ENCODE assay signal across 20 cellular contexts in the genomic region with DNA sequence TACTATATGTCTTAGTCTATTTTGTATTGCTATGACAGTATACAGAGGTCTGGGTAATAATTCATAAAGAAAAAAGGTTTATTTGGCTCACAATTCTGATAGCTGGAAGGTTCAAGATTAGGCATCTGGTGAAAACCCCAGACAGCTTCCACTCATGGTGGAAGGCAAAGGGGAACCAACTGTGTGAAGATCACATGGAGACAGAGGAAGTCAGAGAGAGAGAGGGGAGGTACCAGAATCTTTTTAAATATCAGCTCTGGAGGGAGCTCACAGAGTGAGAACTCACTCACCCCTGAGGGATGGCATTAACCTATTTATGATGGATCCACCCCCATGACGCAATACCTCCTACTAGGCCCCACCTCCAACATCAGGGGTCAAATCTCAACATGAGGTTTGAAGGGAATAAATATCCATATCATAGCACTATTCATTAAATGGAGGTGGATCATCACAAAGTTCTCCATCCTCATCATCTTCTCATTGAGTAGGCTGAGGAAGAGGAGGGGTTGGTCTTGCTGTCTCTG.
"Had no signal": no experiment of that assay in that cellular context is flagged by ENCODE, and none has a peak within 500 bp of the region (broad histone marks: within the 10 kb centered on the region; RNA-seq: fewer than 3 reads in every experiment).

No MANE protein-coding gene starts in this region.

- H3K4me2 ChIP-seq: smooth muscle cell had no signal

- H3K4me3 Mint-ChIP-seq: dendritic cell treated with granulocyte-macrophage colony-stimulating factor and Interleukin-4, amounts not matched to agents 40 ng/mL and 50 ng/mL, for 4 days; effector memory CD8-positive, alpha-beta T cell; naive thymus-derived CD4-positive, alpha-beta T cell; nephron progenitor cell; type B pancreatic cell had no signal

- H3K4me1 Mint-ChIP-seq: naive thymus-derived CD4-positive, alpha-beta T cell; nephron progenitor cell had no signal

- H3K36me3 Mint-ChIP-seq: naive thymus-derived CD4-positive, alpha-beta T cell; type B pancreatic cell had no signal

- FAIRE-seq: colon, frontal cortex had no signal

- H3K4me3 ChIP-seq: heart left ventricle, lung, smooth muscle cell, suprapubic skin, thyroid gland, uterus had no signal

- H3K27ac Mint-ChIP-seq: dendritic cell treated with granulocyte-macrophage colony-stimulating factor and Interleukin-4, amounts not matched to agents 40 ng/mL and 50 ng/mL, for 4 days; effector memory CD8-positive, alpha-beta T cell; naive thymus-derived CD4-positive, alpha-beta T cell; nephron progenitor cell; type B pancreatic cell had no signal

- H3K36me3 ChIP-seq: heart left ventricle, suprapubic skin, thyroid gland, uterus had no signal

- H3K27me3 Mint-ChIP-seq: dendritic cell treated with granulocyte-macrophage colony-stimulating factor and Interleukin-4, amounts not matched to agents 40 ng/mL and 50 ng/mL, for 4 days; effector memory CD8-positive, alpha-beta T cell had no signal

- H3K27ac ChIP-seq: heart left ventricle, suprapubic skin, thyroid gland, uterus had no signal

- H3K27me3 ChIP-seq: heart left ventricle, suprapubic skin, thyroid gland, uterus had no signal

- H3K9me3 ChIP-seq: heart left ventricle, suprapubic skin, thyroid gland, uterus had no signal

- DNase-seq: effector memory CD8-positive, alpha-beta T cell; heart left ventricle; hippocampal formation; left colon; left ventricle myocardium superior; mesendoderm; naive thymus-derived CD4-positive, alpha-beta T cell; nephron progenitor cell; right cardiac atrium; stimulated activated CD4-positive, alpha-beta T cell treated with anti-CD3 and anti-CD28 coated beads, Interleukin-2, amount 100 ng/mL, for 48 hours; stimulated activated naive CD4-positive, alpha-beta T cell treated with Interleukin-2 at 50 U/mL for 16 hours; thyroid gland; uterus had no signal

- ATAC-seq: effector memory CD8-positive, alpha-beta T cell; heart left ventricle; left colon; left ventricle myocardium superior; naive thymus-derived CD4-positive, alpha-beta T cell; right cardiac atrium had no signal

- H3K4me1 ChIP-seq: heart left ventricle, suprapubic skin, thyroid gland, uterus had no signal
